Comparison of ENCODE assay signal across 23 cellular contexts in genomic region chr22:29442976-29443375, GRCh38. TPM values are rescaled to one million over a fixed set of nuclear protein-coding genes. Genes with fewer than 3 reads are reported as not detected.
"Had no signal": no experiment of that assay in that cellular context is flagged by ENCODE, and none has a peak within 500 bp of the region (broad histone marks: within the 10 kb centered on the region; RNA-seq: fewer than 3 reads in every experiment).

No MANE protein-coding gene starts in this region.

- H3K36me3 ChIP-seq: right atrium auricular region, sigmoid colon, stomach, thoracic aorta had no signal

- H3K27ac ChIP-seq: foreskin keratinocyte, right atrium auricular region, sigmoid colon, stomach, thoracic aorta had no signal

- FAIRE-seq: endometrium, small intestine had no signal

- H3K27ac Mint-ChIP-seq: immature natural killer cell, naive B cell, nephron progenitor cell had no signal

- H3K4me3 ChIP-seq: lung, right atrium auricular region, sigmoid colon, stomach, thoracic aorta had no signal

- H3K9me3 Mint-ChIP-seq: immature natural killer cell, naive B cell, nephron progenitor cell had no signal

- ATAC-seq: esophagus mucosa, foreskin keratinocyte, left colon, left ventricle myocardium superior had no signal

- H3K4me3 Mint-ChIP-seq: immature natural killer cell, naive B cell, nephron progenitor cell had no signal

- H3K9me3 ChIP-seq: right atrium auricular region, sigmoid colon, stomach, thoracic aorta had no signal

- H3K4me1 Mint-ChIP-seq: immature natural killer cell, naive B cell, nephron progenitor cell had no signal

- H3K4me1 ChIP-seq: foreskin keratinocyte, right atrium auricular region, sigmoid colon, stomach had no signal

- H3K36me3 Mint-ChIP-seq: immature natural killer cell, naive B cell had no signal

- H3K27me3 ChIP-seq: right atrium auricular region, sigmoid colon had no signal

- DNase-seq: effector memory CD4-positive, alpha-beta T cell; immature natural killer cell; left colon; left ventricle myocardium superior; mesenchymal stem cell; naive B cell; nephron progenitor cell; posterior cingulate gyrus; sigmoid colon; small intestine; stimulated activated CD4-positive, alpha-beta T cell treated with anti-CD3 and anti-CD28 coated beads, Interleukin-12 subunit alpha, Interleukin-12 subunit beta, amount 100 ng/mL, for 4 hours; stimulated activated naive CD4-positive, alpha-beta T cell; stomach; substantia nigra had no signal

RNA-seq across cellular contexts. Expression of gene RFPL1, which starts 4.6 kb away (rescaled TPM):
- total RNA-seq: esophagus mucosa, foreskin keratinocyte, kidney epithelial cell, left colon, left ventricle myocardium superior, lung, osteoblast, right atrium auricular region, sigmoid colon, stomach, thoracic aorta, urinary bladder had no signal

RNA-seq across cellular contexts. Expression of gene NEFH, which starts 37.0 kb away (rescaled TPM):
- total RNA-seq: esophagus mucosa had no signal
